Comparison of ENCODE assay signal across 7 cellular contexts in the genomic region with DNA sequence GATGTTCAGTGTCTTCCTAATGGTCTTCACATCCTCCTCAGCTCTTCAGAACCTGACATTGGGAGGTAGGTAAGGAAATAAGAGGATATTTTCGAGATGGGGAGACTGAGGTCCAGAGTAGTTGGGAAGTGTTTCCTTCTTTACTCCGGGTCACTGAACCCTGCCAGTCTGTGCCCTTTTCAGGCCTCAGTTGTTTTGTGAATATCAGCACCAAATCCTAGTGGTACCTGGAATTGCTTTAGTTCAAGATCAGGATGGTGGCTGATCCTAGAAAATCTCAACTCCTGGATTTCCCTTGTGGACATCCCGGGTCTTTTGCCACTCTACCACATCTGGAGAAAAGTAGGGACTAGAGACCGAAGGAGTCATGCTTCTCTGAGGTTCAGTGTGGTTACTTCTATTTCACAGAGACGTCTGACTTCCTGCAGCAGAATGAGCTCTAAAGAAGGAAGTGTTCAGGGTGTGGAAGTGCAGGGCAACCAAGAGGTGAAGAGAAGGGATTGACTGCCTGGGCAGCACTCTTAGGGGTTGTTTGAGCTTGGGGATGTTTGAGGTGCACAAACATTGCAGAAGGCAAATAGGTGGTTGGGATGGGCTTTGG. TPM values are rescaled to one million over a fixed set of nuclear protein-coding genes. Genes with fewer than 3 reads are reported as not detected.
DNase-seq lines count a peak whose midpoint lies in the region; ATAC-seq, FAIRE-seq and TF ChIP-seq lines count a peak whose summit lies in the region.

No MANE protein-coding gene starts in this region.

- no peak for TF ChIP-seq EP300 in transverse colon (IDR thresholded peaks at IDR 0.05; ENCODE audit: low read depth)

- H3K9me3 ChIP-seq in HAP-1 (no peaks in the 10 kb centered on the region), lower lobe of right lung (no peaks in the 10 kb centered on the region), transverse colon (no peaks in the 10 kb centered on the region)

- H3K4me1 ChIP-seq in HAP-1 (peaks cover 38% of the 10 kb centered on the region), lower lobe of right lung (peaks cover 39% of the 10 kb centered on the region), transverse colon (peaks cover 0 to 50% (median 20%) of the 10 kb centered on the region in 4 donors)

- TF ChIP-seq POLR2A in transverse colon (IDR thresholded peaks at IDR 0.05) = peak; percentile 72

- H3K27me3 ChIP-seq in HAP-1 (ENCODE audit: low read depth) (no peaks in the 10 kb centered on the region), bronchial epithelial cell (ENCODE audit: control insufficient read depth, insufficient read depth, low read length) (no peaks in the 10 kb centered on the region), lower lobe of right lung (ENCODE audit: low read depth) (no peaks in the 10 kb centered on the region), transverse colon (no peaks in the 10 kb centered on the region)

- 8 to 19% methylated on average over 4 to 5 of the region's 5 CpGs for WGBS in transverse colon (ENCODE audit: low coverage in 1 of 2), 2 donors

- ATAC-seq in lower lobe of right lung = peak; percentile 53 to 56

- in situ Hi-C loops in HAP-1 (cut with MboI; ENCODE audit: low sequenced_read_pairs) (no loop called here), transverse colon (cut with MboI; ENCODE audit: low pct_ligation_motif_present in 1 of 4, low pct_unique_long_range_greater_than_20kb in 1 of 4, low sequenced_read_pairs in 3 of 4) (no loop called here)

- intact Hi-C loops in lower lobe of right lung (cut with DNase I) (no loop called here), transverse colon (cut with DNase I; ENCODE audit: low total_unique reads) (no loop called here)

- DNase-seq in HAP-1 (ENCODE audit: low spot score in 2 of 2) = no peak
- peak; percentile 71 for DNase-seq in SIG-M5 (lab: John Stamatoyannopoulos, UW)
- peak; percentile 20 for DNase-seq in bronchial epithelial cell (ENCODE audit: low read depth)
- DNase-seq in lower lobe of right lung = no peak
- peak; percentile 40 for DNase-seq in transverse colon
- no peak for DNase-seq in NCI-H446 treated with DMSO at 0.1 percent for 48 hours (lab: John Stamatoyannopoulos, UW)
- no peak for DNase-seq in NCI-H1930 (lab: John Stamatoyannopoulos, UW)

- H3K4me3 ChIP-seq in HAP-1 (peak overlapping the region; percentile 90), bronchial epithelial cell (ENCODE audit: low read depth, low read length) (peak overlapping the region; percentile 79), lower lobe of right lung (peak overlapping the region; percentile 93), transverse colon (peak overlapping the region; percentile 70 to 97 (median 80))

- peaks cover 3% of the 10 kb centered on the region for H3K36me3 ChIP-seq in HAP-1 (replicated peaks)
- H3K36me3 ChIP-seq in bronchial epithelial cell (ENCODE audit: control insufficient read depth, insufficient read depth, low read length) = no peaks in the 10 kb centered on the region
- H3K36me3 ChIP-seq in lower lobe of right lung = peaks cover 7% of the 10 kb centered on the region
- H3K36me3 ChIP-seq in transverse colon = no peaks in the 10 kb centered on the region

- no peak for FAIRE-seq in bronchial epithelial cell (lab: Jason Lieb, UNC)

- H3K27ac ChIP-seq in lower lobe of right lung (peak overlapping the region; percentile 93), transverse colon (peak overlapping the region; percentile 90 to 94 (median 92))

- TF ChIP-seq CTCF in bronchial epithelial cell (IDR thresholded peaks at IDR 0.05; ENCODE audit: insufficient read depth, low read length, severe bottlenecking) (no peak), lower lobe of right lung (IDR thresholded peaks at IDR 0.05) (no peak), transverse colon (IDR thresholded peaks at IDR 0.05) (no peak)

RNA-seq across cellular contexts. Expression of a gene that starts 1.0 kb away (rescaled TPM):
- total RNA-seq in bronchial epithelial cell = 34.8 and 46.1 TPM in 2 replicates
- 73.4 TPM for total RNA-seq in lower lobe of right lung
- total RNA-seq in transverse colon = 10 to 100 TPM; 30.3 to 78.1 (median 38.3) TPM

RNA-seq across cellular contexts. Expression of a gene that starts 7.1 kb away (rescaled TPM):
- 17.6 and 25.2 TPM in 2 replicates for total RNA-seq in bronchial epithelial cell
- 12.8 TPM for total RNA-seq in lower lobe of right lung
- total RNA-seq in transverse colon = 10 to 100 TPM in 2 of 4 donors, 1 to 10 TPM in 2; 1.2 to 14.8 (median 9.4) TPM

RNA-seq across cellular contexts. Expression of a gene that starts 57.4 kb away (rescaled TPM):
- total RNA-seq in bronchial epithelial cell (17.1 and 24.2 TPM in 2 replicates), lower lobe of right lung (56.3 TPM), transverse colon (100 to 1,000 TPM in 1 of 4 donors, 10 to 100 TPM in 3; 12.0 to 112 (median 31.6) TPM)

Comparison
In these comparisons a context has a peak if more than half of its experiments do, and no peak if none do; other contexts are left out.
1. DNase-seq: peak in SIG-M5 (single experiment), bronchial epithelial cell (single experiment) and transverse colon (single experiment); none in HAP-1 (0 of 2), lower lobe of right lung (single experiment), NCI-H446 treated with DMSO at 0.1 percent for 48 hours (single experiment) and NCI-H1930 (0 of 2).
2. Peak in every context shown above with its lines, with median percentiles within 50 percentile points of each other: H3K4me3 ChIP-seq.